In the genomic region with DNA sequence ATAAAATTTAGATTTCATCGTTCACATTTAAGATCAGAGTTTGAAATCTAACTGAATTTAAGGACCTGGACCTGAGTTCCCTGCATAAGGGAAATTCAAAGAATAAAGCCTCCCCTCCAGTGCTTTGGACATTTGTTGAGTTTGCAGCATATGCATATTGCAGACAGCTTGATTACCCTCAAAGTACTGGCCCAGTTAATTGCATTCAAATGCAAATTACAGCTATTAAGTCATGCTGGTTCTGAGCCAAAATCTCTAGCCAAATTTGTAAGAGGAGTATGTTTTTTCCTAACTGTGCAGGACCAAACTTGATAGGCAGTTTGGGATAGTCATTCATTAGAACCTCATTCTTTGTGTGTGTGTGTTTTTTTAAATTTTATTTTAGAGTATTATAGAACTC, we compare ENCODE assay signal across 1 cellular context.
TF ChIP-seq lines count a peak whose summit lies in the region.

No MANE protein-coding gene starts in this region.

TF ChIP-seq in H1, 55 proteins besides CTCF, POLR2A, EP300 and RAD21 (continued from another document):
- TF ChIP-seq, protein P1, sequence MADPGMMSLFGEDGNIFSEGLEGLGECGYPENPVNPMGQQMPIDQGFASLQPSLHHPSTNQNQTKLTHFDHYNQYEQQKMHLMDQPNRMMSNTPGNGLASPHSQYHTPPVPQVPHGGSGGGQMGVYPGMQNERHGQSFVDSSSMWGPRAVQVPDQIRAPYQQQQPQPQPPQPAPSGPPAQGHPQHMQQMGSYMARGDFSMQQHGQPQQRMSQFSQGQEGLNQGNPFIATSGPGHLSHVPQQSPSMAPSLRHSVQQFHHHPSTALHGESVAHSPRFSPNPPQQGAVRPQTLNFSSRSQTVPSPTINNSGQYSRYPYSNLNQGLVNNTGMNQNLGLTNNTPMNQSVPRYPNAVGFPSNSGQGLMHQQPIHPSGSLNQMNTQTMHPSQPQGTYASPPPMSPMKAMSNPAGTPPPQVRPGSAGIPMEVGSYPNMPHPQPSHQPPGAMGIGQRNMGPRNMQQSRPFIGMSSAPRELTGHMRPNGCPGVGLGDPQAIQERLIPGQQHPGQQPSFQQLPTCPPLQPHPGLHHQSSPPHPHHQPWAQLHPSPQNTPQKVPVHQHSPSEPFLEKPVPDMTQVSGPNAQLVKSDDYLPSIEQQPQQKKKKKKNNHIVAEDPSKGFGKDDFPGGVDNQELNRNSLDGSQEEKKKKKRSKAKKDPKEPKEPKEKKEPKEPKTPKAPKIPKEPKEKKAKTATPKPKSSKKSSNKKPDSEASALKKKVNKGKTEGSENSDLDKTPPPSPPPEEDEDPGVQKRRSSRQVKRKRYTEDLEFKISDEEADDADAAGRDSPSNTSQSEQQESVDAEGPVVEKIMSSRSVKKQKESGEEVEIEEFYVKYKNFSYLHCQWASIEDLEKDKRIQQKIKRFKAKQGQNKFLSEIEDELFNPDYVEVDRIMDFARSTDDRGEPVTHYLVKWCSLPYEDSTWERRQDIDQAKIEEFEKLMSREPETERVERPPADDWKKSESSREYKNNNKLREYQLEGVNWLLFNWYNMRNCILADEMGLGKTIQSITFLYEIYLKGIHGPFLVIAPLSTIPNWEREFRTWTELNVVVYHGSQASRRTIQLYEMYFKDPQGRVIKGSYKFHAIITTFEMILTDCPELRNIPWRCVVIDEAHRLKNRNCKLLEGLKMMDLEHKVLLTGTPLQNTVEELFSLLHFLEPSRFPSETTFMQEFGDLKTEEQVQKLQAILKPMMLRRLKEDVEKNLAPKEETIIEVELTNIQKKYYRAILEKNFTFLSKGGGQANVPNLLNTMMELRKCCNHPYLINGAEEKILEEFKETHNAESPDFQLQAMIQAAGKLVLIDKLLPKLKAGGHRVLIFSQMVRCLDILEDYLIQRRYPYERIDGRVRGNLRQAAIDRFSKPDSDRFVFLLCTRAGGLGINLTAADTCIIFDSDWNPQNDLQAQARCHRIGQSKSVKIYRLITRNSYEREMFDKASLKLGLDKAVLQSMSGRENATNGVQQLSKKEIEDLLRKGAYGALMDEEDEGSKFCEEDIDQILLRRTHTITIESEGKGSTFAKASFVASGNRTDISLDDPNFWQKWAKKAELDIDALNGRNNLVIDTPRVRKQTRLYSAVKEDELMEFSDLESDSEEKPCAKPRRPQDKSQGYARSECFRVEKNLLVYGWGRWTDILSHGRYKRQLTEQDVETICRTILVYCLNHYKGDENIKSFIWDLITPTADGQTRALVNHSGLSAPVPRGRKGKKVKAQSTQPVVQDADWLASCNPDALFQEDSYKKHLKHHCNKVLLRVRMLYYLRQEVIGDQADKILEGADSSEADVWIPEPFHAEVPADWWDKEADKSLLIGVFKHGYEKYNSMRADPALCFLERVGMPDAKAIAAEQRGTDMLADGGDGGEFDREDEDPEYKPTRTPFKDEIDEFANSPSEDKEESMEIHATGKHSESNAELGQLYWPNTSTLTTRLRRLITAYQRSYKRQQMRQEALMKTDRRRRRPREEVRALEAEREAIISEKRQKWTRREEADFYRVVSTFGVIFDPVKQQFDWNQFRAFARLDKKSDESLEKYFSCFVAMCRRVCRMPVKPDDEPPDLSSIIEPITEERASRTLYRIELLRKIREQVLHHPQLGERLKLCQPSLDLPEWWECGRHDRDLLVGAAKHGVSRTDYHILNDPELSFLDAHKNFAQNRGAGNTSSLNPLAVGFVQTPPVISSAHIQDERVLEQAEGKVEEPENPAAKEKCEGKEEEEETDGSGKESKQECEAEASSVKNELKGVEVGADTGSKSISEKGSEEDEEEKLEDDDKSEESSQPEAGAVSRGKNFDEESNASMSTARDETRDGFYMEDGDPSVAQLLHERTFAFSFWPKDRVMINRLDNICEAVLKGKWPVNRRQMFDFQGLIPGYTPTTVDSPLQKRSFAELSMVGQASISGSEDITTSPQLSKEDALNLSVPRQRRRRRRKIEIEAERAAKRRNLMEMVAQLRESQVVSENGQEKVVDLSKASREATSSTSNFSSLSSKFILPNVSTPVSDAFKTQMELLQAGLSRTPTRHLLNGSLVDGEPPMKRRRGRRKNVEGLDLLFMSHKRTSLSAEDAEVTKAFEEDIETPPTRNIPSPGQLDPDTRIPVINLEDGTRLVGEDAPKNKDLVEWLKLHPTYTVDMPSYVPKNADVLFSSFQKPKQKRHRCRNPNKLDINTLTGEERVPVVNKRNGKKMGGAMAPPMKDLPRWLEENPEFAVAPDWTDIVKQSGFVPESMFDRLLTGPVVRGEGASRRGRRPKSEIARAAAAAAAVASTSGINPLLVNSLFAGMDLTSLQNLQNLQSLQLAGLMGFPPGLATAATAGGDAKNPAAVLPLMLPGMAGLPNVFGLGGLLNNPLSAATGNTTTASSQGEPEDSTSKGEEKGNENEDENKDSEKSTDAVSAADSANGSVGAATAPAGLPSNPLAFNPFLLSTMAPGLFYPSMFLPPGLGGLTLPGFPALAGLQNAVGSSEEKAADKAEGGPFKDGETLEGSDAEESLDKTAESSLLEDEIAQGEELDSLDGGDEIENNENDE (IDR thresholded peaks at IDR 0.05; ENCODE audit: insufficient replicate concordance, low read length): peak; percentile 60
- TF ChIP-seq PHF8 (conservative IDR thresholded peaks at IDR 0.05; ENCODE audit: low read depth, low read length): no peak
- TF ChIP-seq TCF12 (IDR thresholded peaks at IDR 0.05; ENCODE audit: low read depth, low read length): 0 out of 2 replicates have a peak, but pooled peaks have one; percentile 45
- peak; percentile 98 for TF ChIP-seq NANOG (IDR thresholded peaks at IDR 0.05; ENCODE audit: insufficient read depth, low read depth, low read length, poor library complexity, severe bottlenecking)
- TF ChIP-seq POU5F1 (IDR thresholded peaks at IDR 0.05; ENCODE audit: low read depth, low read length): peak; percentile 97
- TF ChIP-seq, protein P2, sequence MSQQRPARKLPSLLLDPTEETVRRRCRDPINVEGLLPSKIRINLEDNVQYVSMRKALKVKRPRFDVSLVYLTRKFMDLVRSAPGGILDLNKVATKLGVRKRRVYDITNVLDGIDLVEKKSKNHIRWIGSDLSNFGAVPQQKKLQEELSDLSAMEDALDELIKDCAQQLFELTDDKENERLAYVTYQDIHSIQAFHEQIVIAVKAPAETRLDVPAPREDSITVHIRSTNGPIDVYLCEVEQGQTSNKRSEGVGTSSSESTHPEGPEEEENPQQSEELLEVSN (IDR thresholded peaks at IDR 0.05): no peak
